3 cellular contexts compared by ENCODE assay signal in the genomic region with DNA sequence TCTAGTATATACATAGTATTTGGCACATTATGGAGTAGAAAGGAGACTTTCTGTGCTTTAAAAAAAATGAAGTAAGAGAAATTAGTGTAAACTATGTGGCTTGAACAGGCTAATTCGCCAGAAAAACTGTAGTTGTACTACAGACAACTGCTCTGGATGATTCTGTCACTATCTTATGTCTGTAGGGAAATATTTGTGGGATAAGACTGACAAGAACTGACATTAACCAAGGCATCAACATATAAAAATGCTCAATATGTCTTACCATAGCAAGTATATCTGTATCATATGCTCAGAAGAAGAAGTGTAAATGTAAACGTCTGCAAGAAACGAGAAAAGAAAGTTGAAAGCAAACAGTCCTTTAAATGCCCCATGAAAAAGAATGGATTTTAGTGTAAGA.
"Had no signal": no experiment of that assay in that cellular context is flagged by ENCODE, and none has a peak within 500 bp of the region (broad histone marks: within the 10 kb centered on the region; RNA-seq: fewer than 3 reads in every experiment).

No MANE protein-coding gene starts in this region.

- DNase-seq: GDM1, GF-D8 had no signal

- H3K4me3 ChIP-seq: GM12878 had no signal

- ATAC-seq: GM12878 had no signal
